ENCODE assay signal across 20 cellular contexts in genomic region chr13:100565291-100565690, GRCh38. TPM values are rescaled to one million over a fixed set of nuclear protein-coding genes. Genes with fewer than 3 reads are reported as not detected.
DNase-seq lines count a peak whose midpoint lies in the region; ATAC-seq and TF ChIP-seq lines count a peak whose summit lies in the region.
"Had no signal": no experiment of that assay in that cellular context is flagged by ENCODE, and none has a peak within 500 bp of the region (broad histone marks: within the 10 kb centered on the region; RNA-seq: fewer than 3 reads in every experiment).

No MANE protein-coding gene starts in this region.

- H3K4me3 Mint-ChIP-seq in stimulated activated naive CD8-positive, alpha-beta T cell treated with anti-CD3 and anti-CD28 coated beads, Interleukin-15, amount 100 ng/mL, for 72 hours: no peak overlapping the region
- H3K4me3 Mint-ChIP-seq in stimulated activated effector memory CD8-positive, alpha-beta T cell treated with anti-CD3 and anti-CD28 coated beads, Interleukin-12 subunit alpha, Interleukin-12 subunit beta, amount 100 ng/mL, for 72 hours: no peak overlapping the region

- no peaks in the 10 kb centered on the region for H3K36me3 Mint-ChIP-seq in stimulated activated effector memory CD8-positive, alpha-beta T cell treated with anti-CD3 and anti-CD28 coated beads, Interleukin-12 subunit alpha, Interleukin-12 subunit beta, amount 100 ng/mL, for 72 hours

- H3K9me2 ChIP-seq in MM.1S (replicated peaks; ENCODE audit: insufficient read depth, low read length): no peaks in the 10 kb centered on the region

- H3K4me1 Mint-ChIP-seq in stimulated activated naive CD8-positive, alpha-beta T cell treated with anti-CD3 and anti-CD28 coated beads, Interleukin-15, amount 100 ng/mL, for 72 hours: peaks cover 6% of the 10 kb centered on the region
- H3K4me1 Mint-ChIP-seq in stimulated activated effector memory CD8-positive, alpha-beta T cell treated with anti-CD3 and anti-CD28 coated beads, Interleukin-12 subunit alpha, Interleukin-12 subunit beta, amount 100 ng/mL, for 72 hours: peaks cover 14% of the 10 kb centered on the region

- H3K27me3 ChIP-seq in MM.1S (replicated peaks; ENCODE audit: insufficient read depth, low read length): no peaks in the 10 kb centered on the region
- H3K27me3 ChIP-seq in liver (ENCODE audit: control insufficient read depth in 4 of 4, insufficient read depth in 4 of 4, low read length in 3 of 4): no peaks in the 10 kb centered on the region
- no peaks in the 10 kb centered on the region for H3K27me3 ChIP-seq in SJCRH30

- H3K36me3 ChIP-seq in MM.1S (replicated peaks; ENCODE audit: insufficient read depth, low read length) (no peaks in the 10 kb centered on the region), liver (ENCODE audit: control insufficient read depth in 4 of 4, insufficient read depth in 3 of 4, low read depth in 1 of 4, low read length in 3 of 4) (no peaks in the 10 kb centered on the region), SJCRH30 (no peaks in the 10 kb centered on the region)
- H3K36me3 ChIP-seq: HAP-1 had no signal

- no peaks in the 10 kb centered on the region for H4K20me1 ChIP-seq in MM.1S (ENCODE audit: insufficient read depth, low read length)

- TF ChIP-seq CTCF in MM.1S (IDR thresholded peaks at IDR 0.05; ENCODE audit: low read length) (no peak), liver (IDR thresholded peaks at IDR 0.05; ENCODE audit: low read depth, low read length, missing input control) (no peak)

- H3K4me3 ChIP-seq in MM.1S (ENCODE audit: low read length) (no peak overlapping the region), liver (ENCODE audit: low read depth in 1 of 3, low read length in 3 of 3) (no peak overlapping the region), SJCRH30 (no peak overlapping the region)
- H3K4me3 ChIP-seq: HAP-1, PC-9 had no signal

- 55% methylated on average over 8 of the region's 8 CpGs for WGBS in liver

- no peak overlapping the region for H2AFZ ChIP-seq in MM.1S (ENCODE audit: low read length)
- H2AFZ ChIP-seq: PC-9 had no signal

- no peak overlapping the region for H3K27ac ChIP-seq in MM.1S (ENCODE audit: low read length)
- H3K27ac ChIP-seq in liver (ENCODE audit: low read depth in 1 of 2, low read length in 2 of 2): peak overlapping the region in 1 of 2 donors; percentile 19
- no peak overlapping the region for H3K27ac ChIP-seq in SJCRH30
- H3K27ac ChIP-seq: C4-2B, PC-9, RWPE1 had no signal

- no peaks in the 10 kb centered on the region for H3K9me3 ChIP-seq in MM.1S (replicated peaks; ENCODE audit: insufficient read depth, low read length)
- no peaks in the 10 kb centered on the region for H3K9me3 ChIP-seq in liver (ENCODE audit: control insufficient read depth in 4 of 4, low read length in 3 of 4)
- no peaks in the 10 kb centered on the region for H3K9me3 ChIP-seq in SJCRH30 (replicated peaks)

- H3K4me1 ChIP-seq in MM.1S (ENCODE audit: low read length) (no peaks in the 10 kb centered on the region), liver (ENCODE audit: control insufficient read depth in 4 of 4, insufficient read depth in 4 of 4, low read length in 3 of 4) (peaks cover 3 to 38% (median 28%) of the 10 kb centered on the region in 4 donors), SJCRH30 (no peaks in the 10 kb centered on the region)
- H3K4me1 ChIP-seq: HAP-1 had no signal

- peak; percentile 23 for ATAC-seq in stimulated activated naive CD8-positive, alpha-beta T cell treated with anti-CD3 and anti-CD28 coated beads, Interleukin-15, amount 100 ng/mL, for 72 hours
- no peak for ATAC-seq in stimulated activated naive CD8-positive, alpha-beta T cell treated with anti-CD3 and anti-CD28 coated beads, Interleukin-15, Interleukin-2, amounts not matched to agents 100 U/mL and 50 U/mL, for 24 hours
- ATAC-seq in stimulated activated effector memory CD8-positive, alpha-beta T cell treated with anti-CD3 and anti-CD28 coated beads, Interleukin-12 subunit alpha, Interleukin-12 subunit beta, amount 100 ng/mL, for 72 hours: no peak
- no peak for ATAC-seq in GM19397 (IDR thresholded peaks at IDR 0.05; ENCODE audit: unreplicated experiment)

- peak; percentile 30 to 39 for TF ChIP-seq RAD21 in liver (IDR thresholded peaks at IDR 0.05)

- H3K27ac Mint-ChIP-seq in stimulated activated naive CD8-positive, alpha-beta T cell treated with anti-CD3 and anti-CD28 coated beads, Interleukin-15, amount 100 ng/mL, for 72 hours: no peak overlapping the region
- peak overlapping the region; percentile 9 for H3K27ac Mint-ChIP-seq in stimulated activated effector memory CD8-positive, alpha-beta T cell treated with anti-CD3 and anti-CD28 coated beads, Interleukin-12 subunit alpha, Interleukin-12 subunit beta, amount 100 ng/mL, for 72 hours

- no peaks in the 10 kb centered on the region for H3K27me3 Mint-ChIP-seq in stimulated activated naive CD8-positive, alpha-beta T cell treated with anti-CD3 and anti-CD28 coated beads, Interleukin-15, amount 100 ng/mL, for 72 hours

- H3K4me2 ChIP-seq in MM.1S (ENCODE audit: low read depth, low read length): no peak overlapping the region
- H3K4me2 ChIP-seq: PC-9 had no signal

- no peaks in the 10 kb centered on the region for H3K79me2 ChIP-seq in MM.1S (ENCODE audit: low read length)

- no peak for DNase-seq in stimulated activated naive CD8-positive, alpha-beta T cell treated with anti-CD3 and anti-CD28 coated beads, Interleukin-15, amount 100 ng/mL, for 72 hours
- no peak for DNase-seq in stimulated activated naive CD8-positive, alpha-beta T cell treated with anti-CD3 and anti-CD28 coated beads, Interleukin-15, Interleukin-2, amounts not matched to agents 100 U/mL and 50 U/mL, for 24 hours
- DNase-seq in MM.1S (peak; percentile 53), HuH-7.5 (ENCODE audit: low spot score) (no peak), SJCRH30 (no peak)
- no peak for DNase-seq in stimulated activated effector memory CD8-positive, alpha-beta T cell treated with anti-CD3 and anti-CD28 coated beads, Interleukin-12 subunit alpha, Interleukin-12 subunit beta, amount 100 ng/mL, for 72 hours (ENCODE audit: low spot score in 2 of 2)
- DNase-seq: ACHN, KBM-7, MV-4-11, NCI-H1417 treated with DMSO at 0.1 percent for 48 hours, NCI-H187 treated with DMSO at 0.1 percent for 48 hours, NCI-H2171 treated with DMSO at 0.1 percent for 48 hours, NCI-H446, NCI-H69, PC-9 had no signal

- no peak overlapping the region for H3K9ac ChIP-seq in MM.1S (ENCODE audit: low read length)
- H3K9ac ChIP-seq in liver (ENCODE audit: low read depth in 1 of 2, low read length in 2 of 2): no peak overlapping the region

- H3F3A ChIP-seq in MM.1S (ENCODE audit: insufficient read depth, low read length): no peaks in the 10 kb centered on the region

- H3K9me3 Mint-ChIP-seq in stimulated activated naive CD8-positive, alpha-beta T cell treated with anti-CD3 and anti-CD28 coated beads, Interleukin-15, amount 100 ng/mL, for 72 hours: no peaks in the 10 kb centered on the region
- no peaks in the 10 kb centered on the region for H3K9me3 Mint-ChIP-seq in stimulated activated effector memory CD8-positive, alpha-beta T cell treated with anti-CD3 and anti-CD28 coated beads, Interleukin-12 subunit alpha, Interleukin-12 subunit beta, amount 100 ng/mL, for 72 hours

TF ChIP-seq in liver, 16 proteins besides CTCF, POLR2A, EP300 and RAD21:
- TF ChIP-seq, protein P1, sequence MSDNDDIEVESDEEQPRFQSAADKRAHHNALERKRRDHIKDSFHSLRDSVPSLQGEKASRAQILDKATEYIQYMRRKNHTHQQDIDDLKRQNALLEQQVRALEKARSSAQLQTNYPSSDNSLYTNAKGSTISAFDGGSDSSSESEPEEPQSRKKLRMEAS (IDR thresholded peaks at IDR 0.05): no peak
- TF ChIP-seq, protein P2, sequence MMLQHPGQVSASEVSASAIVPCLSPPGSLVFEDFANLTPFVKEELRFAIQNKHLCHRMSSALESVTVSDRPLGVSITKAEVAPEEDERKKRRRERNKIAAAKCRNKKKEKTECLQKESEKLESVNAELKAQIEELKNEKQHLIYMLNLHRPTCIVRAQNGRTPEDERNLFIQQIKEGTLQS (IDR thresholded peaks at IDR 0.05): no peak
- TF ChIP-seq RXRA (IDR thresholded peaks at IDR 0.05) (no peak), FOXA2 (IDR thresholded peaks at IDR 0.05) (no peak), YY1 (IDR thresholded peaks at IDR 0.05) (no peak), TAF1 (conservative IDR thresholded peaks at IDR 0.05) (no peak), HNF4A (conservative IDR thresholded peaks at IDR 0.05) (no peak), NR2F2 (IDR thresholded peaks at IDR 0.05) (no peak), HNF4G (IDR thresholded peaks at IDR 0.05) (no peak), EGR1 (IDR thresholded peaks at IDR 0.05; ENCODE audit: low read depth in 2 of 2) (no peak)
TF ChIP-seq in liver: peak in this region for 0.

RNA-seq across cellular contexts. Expression of gene GGACT, which starts 23.3 kb away (rescaled TPM):
- 1 to 10 TPM; 3.3 to 4.9 TPM for total RNA-seq in liver
- polyA plus RNA-seq in liver: 1 to 10 TPM; 2.5 to 6.3 TPM
- total RNA-seq in SJCRH30 (2014; rRNA removed; shearing (Covaris generic)): 0.97 and 1.2 TPM in 2 replicates
